ENCODE assay signal across 8 cellular contexts in genomic region chr13:75635101-75635620, GRCh38. TPM values are rescaled to one million over a fixed set of nuclear protein-coding genes. Genes with fewer than 3 reads are reported as not detected.
DNase-seq lines count a peak whose midpoint lies in the region; ATAC-seq and TF ChIP-seq lines count a peak whose summit lies in the region.

No MANE protein-coding gene starts in this region.

- peaks cover 3% of the 10 kb centered on the region for H3K36me3 Mint-ChIP-seq in progenitor cell of endocrine pancreas (ENCODE audit: insufficient read depth)

- ATAC-seq in GM21786 (IDR thresholded peaks at IDR 0.05; ENCODE audit: unreplicated experiment) (no peak), GM18519 (IDR thresholded peaks at IDR 0.05; ENCODE audit: low FRiP score, unreplicated experiment) (no peak), HG03175 (IDR thresholded peaks at IDR 0.05; ENCODE audit: unreplicated experiment) (no peak)

- peak overlapping the region; percentile 96 for H3K4me3 ChIP-seq in SJSA1

- no peaks in the 10 kb centered on the region for H3K27me3 ChIP-seq in SJSA1 (replicated peaks)

- TF ChIP-seq CTCF in GM13977 (IDR thresholded peaks at IDR 0.05; ENCODE audit: extremely low read depth, insufficient read depth, missing control alignments) (no peak), progenitor cell of endocrine pancreas (IDR thresholded peaks at IDR 0.05; ENCODE audit: unreplicated experiment) (no peak)

- no peak overlapping the region for H3K27ac Mint-ChIP-seq in progenitor cell of endocrine pancreas

- H3K27ac ChIP-seq in SJSA1: peak overlapping the region; percentile 97

- peaks cover 46% of the 10 kb centered on the region for H3K27me3 Mint-ChIP-seq in progenitor cell of endocrine pancreas

- peaks cover 37% of the 10 kb centered on the region for H3K4me1 ChIP-seq in SJSA1 (replicated peaks)

- in situ Hi-C loops in GM13977 (cut with MboI; ENCODE audit: low pct_unique_long_range_greater_than_20kb, low sequenced_read_pairs, unreplicated experiment): no loop called here

- H3K36me3 ChIP-seq in SJSA1: peaks cover 42% of the 10 kb centered on the region

- no peaks in the 10 kb centered on the region for H3K9me3 Mint-ChIP-seq in progenitor cell of endocrine pancreas (ENCODE audit: low read depth)

- no peaks in the 10 kb centered on the region for H3K4me1 Mint-ChIP-seq in progenitor cell of endocrine pancreas (ENCODE audit: low read depth)

- H3K4me3 Mint-ChIP-seq in progenitor cell of endocrine pancreas (ENCODE audit: low read depth): peak overlapping the region; percentile 50

- H3K9me3 ChIP-seq in SJSA1 (replicated peaks): no peaks in the 10 kb centered on the region; the same call in 1 of the 2 replicates

- DNase-seq in GM13977 (ENCODE audit: low spot score) (peak; percentile 32), SJSA1 (ENCODE audit: low read depth in 1 of 2, low spot score in 2 of 2) (peak in 1 of 2 experiments; percentile 43), fibroblast of peridontal ligament (ENCODE audit: extremely low read depth) (peak; percentile 39), progenitor cell of endocrine pancreas (ENCODE audit: low spot score, unreplicated experiment) (no peak)
- no peak for DNase-seq in stimulated activated CD4-positive, alpha-beta T cell treated with anti-CD3 and anti-CD28 coated beads, Interleukin-2, amount 100 ng/mL, for 48 hours

RNA-seq across cellular contexts. Expression of gene LMO7, which starts 1.0 kb away (rescaled TPM):
- 96.3 and 123 TPM in 2 replicates for total RNA-seq in SJSA1 (2014; rRNA removed; shearing (Covaris generic))
- total RNA-seq in progenitor cell of endocrine pancreas: 15.0 and 22.3 TPM in 2 replicates

Comparison
In these comparisons a context has a peak if more than half of its experiments do, and no peak if none do; other contexts are left out.
1. DNase-seq: peak in GM13977 (single experiment) and fibroblast of peridontal ligament (single experiment); none in progenitor cell of endocrine pancreas (single experiment) and stimulated activated CD4-positive, alpha-beta T cell treated with anti-CD3 and anti-CD28 coated beads, Interleukin-2, amount 100 ng/mL, for 48 hours (0 of 2).